In the genomic region with DNA sequence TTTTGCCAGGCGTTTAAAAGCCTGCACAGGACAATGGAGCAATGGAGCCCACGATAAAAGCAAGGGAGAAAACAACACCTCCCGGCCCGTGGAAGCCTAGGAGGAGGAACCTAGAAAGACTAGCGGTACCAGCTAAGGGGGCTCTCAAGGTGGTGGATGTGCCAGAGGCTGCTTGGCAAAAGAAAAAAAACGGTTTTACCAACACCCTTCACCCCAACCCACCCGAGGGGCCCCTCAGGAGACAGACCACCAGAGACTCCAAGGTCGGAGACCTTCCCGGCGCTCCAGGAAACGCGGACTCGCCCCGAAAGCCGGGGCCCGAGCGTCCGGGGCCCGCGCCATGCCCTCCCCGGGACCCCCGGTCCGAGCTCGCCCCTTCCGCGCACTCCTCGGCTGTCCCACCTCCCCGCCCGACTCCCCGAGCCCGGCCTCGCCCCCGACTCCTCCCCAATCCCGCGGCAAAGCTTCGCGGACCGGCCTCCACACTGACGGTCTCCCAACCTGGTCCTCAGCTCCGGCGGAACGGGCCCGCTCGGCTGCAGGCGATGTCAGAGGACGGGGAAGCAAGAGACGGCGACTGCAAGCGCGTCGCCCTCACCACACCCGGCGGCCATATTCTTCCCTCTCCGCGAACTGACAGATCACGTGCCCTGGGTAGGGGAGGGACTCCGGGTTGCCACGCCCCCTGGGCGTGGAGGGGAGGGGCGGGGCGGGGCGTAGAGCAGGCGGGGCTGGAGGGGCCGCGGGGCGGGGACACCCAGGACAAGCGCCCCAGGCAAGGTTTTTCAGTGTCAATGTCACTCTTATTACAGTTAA, we compare ENCODE assay signal across 8 cellular contexts. TPM values are rescaled to one million over a fixed set of nuclear protein-coding genes. Genes with fewer than 3 reads are reported as not detected.
DNase-seq lines count a peak whose midpoint lies in the region; ATAC-seq and TF ChIP-seq lines count a peak whose summit lies in the region.

A gene (minus strand): TSS at position 635 of the 816 bp plus-strand sequence. CDS start 10,520 bp downstream, outside the sequence.

- peak within 1 kb of the TSS; percentile 89 to 100 (median 100) for H3K4me3 Mint-ChIP-seq in IgD-negative memory B cell
- H3K4me3 Mint-ChIP-seq in activated T-cell treated with anti-CD3 and anti-CD28 coated beads, Interleukin-2, amount 50 U/mL, for 72 hours: peak within 1 kb of the TSS; percentile 90 to 99

- CTCF ChIA-PET in Panc1 (lab: Charles Lee): no interaction called here

- H3K4me3 ChIP-seq in Panc1 (ENCODE audit: low read depth in 2 of 2, low read length in 2 of 2) (peak within 1 kb of the TSS; percentile 85 to 92), esophagus squamous epithelium (peak within 1 kb of the TSS; percentile 83 to 95 (median 90))

- H3K9me3 ChIP-seq in Panc1 (ENCODE audit: control insufficient read depth, insufficient read depth, low read depth, low read length): no peaks in the 10 kb centered on the region
- no peaks in the 10 kb centered on the region for H3K9me3 ChIP-seq in esophagus squamous epithelium

- H3K27ac ChIP-seq in Panc1 (ENCODE audit: low read length) (peak within 1 kb of the TSS; percentile 74), esophagus squamous epithelium (peak within 1 kb of the TSS; percentile 84 to 90 (median 88))

- no TSS peak for BruUV-seq in Panc1 (replicated peaks; lab: Mats Ljungman, UMichigan)

- no peaks in the 10 kb centered on the region for H3K36me3 ChIP-seq in Panc1 (ENCODE audit: control insufficient read depth, insufficient read depth, low read length)
- H3K36me3 ChIP-seq in esophagus squamous epithelium: no peaks in the 10 kb centered on the region

- WGBS in esophagus squamous epithelium, 2 donors: 0 to 1% methylated on average over 16 to 26 of the region's 67 CpGs

- H3K27me3 ChIP-seq in Panc1 (ENCODE audit: control insufficient read depth, insufficient read depth, low read length): no peaks in the 10 kb centered on the region
- peaks cover 0 to 7% (median 0%) of the 10 kb centered on the region in 4 donors for H3K27me3 ChIP-seq in esophagus squamous epithelium

- peaks cover 11% of the 10 kb centered on the region for H3K4me1 ChIP-seq in Panc1 (ENCODE audit: control insufficient read depth, insufficient read depth, low read length)
- peaks cover 14 to 40% (median 22%) of the 10 kb centered on the region in 3 donors for H3K4me1 ChIP-seq in esophagus squamous epithelium

- POLR2A ChIA-PET in Panc1 (lab: Charles Lee): no interaction called here

- intact Hi-C loops in Panc1 (cut with micrococcal nuclease; ENCODE audit: unreplicated experiment): no loop called here
- intact Hi-C loops in esophagus squamous epithelium (cut with DNase I): no loop called here

- peaks cover 17 to 35% (median 18%) of the 10 kb centered on the region in 3 donors for H3K4me1 Mint-ChIP-seq in IgD-negative memory B cell
- H3K4me1 Mint-ChIP-seq in activated T-cell treated with anti-CD3 and anti-CD28 coated beads, Interleukin-2, amount 50 U/mL, for 72 hours (ENCODE audit: low read depth): peaks cover 36% of the 10 kb centered on the region

- H3K27me3 Mint-ChIP-seq in IgD-negative memory B cell: no peaks in the 10 kb centered on the region
- no peaks in the 10 kb centered on the region for H3K27me3 Mint-ChIP-seq in activated T-cell treated with anti-CD3 and anti-CD28 coated beads, Interleukin-2, amount 50 U/mL, for 72 hours (ENCODE audit: low read depth)

- H3K9me3 Mint-ChIP-seq in IgD-negative memory B cell: no peaks in the 10 kb centered on the region
- no peaks in the 10 kb centered on the region for H3K9me3 Mint-ChIP-seq in activated T-cell treated with anti-CD3 and anti-CD28 coated beads, Interleukin-2, amount 50 U/mL, for 72 hours

- H3K36me3 Mint-ChIP-seq in IgD-negative memory B cell: peaks cover 2% of the 10 kb centered on the region
- peaks cover 2% of the 10 kb centered on the region in 2 donors for H3K36me3 Mint-ChIP-seq in activated T-cell treated with anti-CD3 and anti-CD28 coated beads, Interleukin-2, amount 50 U/mL, for 72 hours (ENCODE audit: insufficient read depth in 2 of 2)

- TF ChIP-seq CTCF in Panc1 (IDR thresholded peaks at IDR 0.05): no peak
- no peak for TF ChIP-seq CTCF in esophagus squamous epithelium (IDR thresholded peaks at IDR 0.05)

- peak; percentile 95 for ATAC-seq in GM21529 (IDR thresholded peaks at IDR 0.05; ENCODE audit: unreplicated experiment)
- peak; percentile 97 for ATAC-seq in Panc1
- peak; percentile 96 to 97 for ATAC-seq in activated T-cell treated with anti-CD3 and anti-CD28 coated beads, Interleukin-2, amount 50 U/mL, for 72 hours (replicated peaks in 1 of 2)

- peak within 1 kb of the TSS; percentile 7 to 99 (median 98) for H3K27ac Mint-ChIP-seq in IgD-negative memory B cell
- H3K27ac Mint-ChIP-seq in activated T-cell treated with anti-CD3 and anti-CD28 coated beads, Interleukin-2, amount 50 U/mL, for 72 hours: peak within 1 kb of the TSS; percentile 98

- peak; percentile 55 for DNase-seq in DMS153 treated with DMSO at 0.1 percent for 48 hours (lab: John Stamatoyannopoulos, UW; ENCODE audit: unreplicated experiment)
- peak; percentile 32 for DNase-seq in Panc1 (ENCODE audit: low read depth, low spot score)
- DNase-seq in activated T-cell treated with anti-CD3 and anti-CD28 coated beads, Interleukin-2, amount 50 U/mL, for 72 hours: peak; percentile 84 to 85
- peak; percentile 58 for DNase-seq in esophagus squamous epithelium (lab: John Stamatoyannopoulos, UW)
- peak; percentile 89 for DNase-seq in myocyte (ENCODE audit: low read depth)
- peak; percentile 61 to 62 for DNase-seq in stimulated activated CD8-positive, alpha-beta memory T cell treated with anti-CD3 and anti-CD28 coated beads, Interleukin-7, amount 100 ng/mL, for 48 hours (ENCODE audit: extremely low read depth in 1 of 2, low read depth in 1 of 2)

- TF ChIP-seq POLR2A in esophagus squamous epithelium (IDR thresholded peaks at IDR 0.05): peak in 3 of 4 donors; percentile 32 to 86 (median 72)

- in situ Hi-C loops in Panc1 (cut with HindIII; ENCODE audit: low pct_unique_long_range_greater_than_20kb, low sequenced_read_pairs): no loop called here

RNA-seq across cellular contexts. Expression of the gene that starts here (rescaled TPM):
- 17.6 TPM for polyA plus RNA-seq in IgD-negative memory B cell
- total RNA-seq in Panc1 (2021; ENCODE audit: unreplicated experiment) (39.3 TPM), esophagus squamous epithelium (10 to 100 TPM; 27.4 to 58.7 (median 35.7) TPM), myocyte (49.9 and 62.0 TPM in 2 replicates)
- 17.1 TPM for polyA plus RNA-seq in Panc1 (2012; ENCODE audit: insufficient read length)
- 10 to 100 TPM; 31.4 to 39.6 TPM for total RNA-seq in activated T-cell treated with anti-CD3 and anti-CD28 coated beads, Interleukin-2, amount 50 U/mL, for 72 hours
- 23.9 TPM for polyA plus RNA-seq in myocyte (2012)

Comparison
In these comparisons a context has a peak if more than half of its experiments do, and no peak if none do; other contexts are left out.
1. Peak in every context shown above with its lines: DNase-seq, ATAC-seq, H3K4me3 ChIP-seq and H3K27ac ChIP-seq.
2. DNase-seq: peak in every context shown above with its lines; median percentile 89 in myocyte; 84 in activated T-cell treated with anti-CD3 and anti-CD28 coated beads, Interleukin-2, amount 50 U/mL, for 72 hours; 62 in stimulated activated CD8-positive, alpha-beta memory T cell treated with anti-CD3 and anti-CD28 coated beads, Interleukin-7, amount 100 ng/mL, for 48 hours; 58 in esophagus squamous epithelium; 55 in DMS153 treated with DMSO at 0.1 percent for 48 hours; 32 in Panc1.